Comparison of ENCODE assay signal across 18 cellular contexts in genomic region chr1:8552820-8553397, GRCh38.
DNase-seq lines count a peak whose midpoint lies in the region; ATAC-seq and TF ChIP-seq lines count a peak whose summit lies in the region.
"Had no signal": no experiment of that assay in that cellular context is flagged by ENCODE, and none has a peak within 500 bp of the region (broad histone marks: within the 10 kb centered on the region; RNA-seq: fewer than 3 reads in every experiment).

No MANE protein-coding gene starts in this region.

- H3K4me1 ChIP-seq in H9 (ENCODE audit: insufficient read depth, low read length) (no peaks in the 10 kb centered on the region; the same call in 1 of the 2 replicates), hepatocyte (ENCODE audit: insufficient read depth) (peaks cover 17% of the 10 kb centered on the region)

- WGBS in H9 (ENCODE audit: extremely low coverage, insufficient read length, low lambda C conversion rate), result no CpG with 5 or more reads among the region's 21 CpGs
- WGBS in hepatocyte (ENCODE audit: low lambda C conversion rate, missing lambda C conversion rate), result 93% methylated on average over 21 of the region's 21 CpGs

- CTCF ChIA-PET in WTC11 (lab: Charles Lee), result interaction anchor here (2.1 kb wide), 1 partner anchor 8 kb away, joined by 14 read pairs; no protein-coding TSS in a partner anchor

- H2BK5ac ChIP-seq in H9 (ENCODE audit: insufficient read length, low read length), result no peak overlapping the region

- no peak overlapping the region for H3K14ac ChIP-seq in H9 (ENCODE audit: insufficient read depth, low read length)

- POLR2A ChIA-PET in WTC11 (lab: Charles Lee), result no interaction called here

- H3K9me3 Mint-ChIP-seq in H9 (no peaks in the 10 kb centered on the region), WTC11 (no peaks in the 10 kb centered on the region)
- no peaks in the 10 kb centered on the region for H3K9me3 Mint-ChIP-seq in stimulated activated memory B cell treated with anti-CD40 and anti-IgM and Interleukin-4, amounts not matched to agents 10 μg/mL and 1 μg/mL and 100 μg/mL, for 72 hours
- H3K9me3 Mint-ChIP-seq: memory B cell; naive thymus-derived CD4-positive, alpha-beta T cell had no signal

- H3K4me2 ChIP-seq in H9 (ENCODE audit: insufficient read depth, insufficient read length, low read length) (no peak overlapping the region), hepatocyte (peak overlapping the region; percentile 41)

- H3K9me2 ChIP-seq in hepatocyte (replicated peaks; ENCODE audit: insufficient read depth), result no peaks in the 10 kb centered on the region

- H2AFZ ChIP-seq in H9 (ENCODE audit: low read length) (no peak overlapping the region), hepatocyte (no peak overlapping the region)

- H3K27me3 Mint-ChIP-seq in H9 (ENCODE audit: low read depth) (no peaks in the 10 kb centered on the region), WTC11 (ENCODE audit: low read depth) (no peaks in the 10 kb centered on the region)
- no peaks in the 10 kb centered on the region for H3K27me3 Mint-ChIP-seq in stimulated activated memory B cell treated with anti-CD40 and anti-IgM and Interleukin-4, amounts not matched to agents 10 μg/mL and 1 μg/mL and 100 μg/mL, for 72 hours
- H3K27me3 Mint-ChIP-seq: memory B cell; naive thymus-derived CD4-positive, alpha-beta T cell had no signal

- no peak overlapping the region for H3K23ac ChIP-seq in H9 (ENCODE audit: insufficient read length, low read depth, low read length)

- H3K9ac ChIP-seq in H9 (ENCODE audit: extremely low read depth, insufficient read length, low read length), result no peak overlapping the region

- peaks cover 4% of the 10 kb centered on the region; the same call in 1 of the 2 replicates for H3K79me2 ChIP-seq in H9 (ENCODE audit: insufficient read depth, low read length)
- H3K79me2 ChIP-seq in hepatocyte, result peaks cover 59% of the 10 kb centered on the region

- H4K20me1 ChIP-seq in H9 (ENCODE audit: control insufficient read depth, insufficient read depth, insufficient read length) (peaks cover 6% of the 10 kb centered on the region), hepatocyte (ENCODE audit: insufficient read depth, poor library complexity, severe bottlenecking) (no peaks in the 10 kb centered on the region)

- H3K4me3 Mint-ChIP-seq in H9 (no peak overlapping the region), WTC11 (no peak overlapping the region)
- H3K4me3 Mint-ChIP-seq in stimulated activated memory B cell treated with anti-CD40 and anti-IgM and Interleukin-4, amounts not matched to agents 10 μg/mL and 1 μg/mL and 100 μg/mL, for 72 hours, result no peak overlapping the region
- H3K4me3 Mint-ChIP-seq: memory B cell had no signal

- no peak for DNase-seq in H9
- DNase-seq in WTC11 (ENCODE audit: low spot score), result no peak
- no peak for DNase-seq in hepatocyte (ENCODE audit: low spot score)
- DNase-seq in occipital lobe (lab: John Stamatoyannopoulos, UW), result no peak
- no peak for DNase-seq in NCI-H187 treated with DMSO at 0.1 percent for 48 hours (lab: John Stamatoyannopoulos, UW)
- DNase-seq: activated CD4-positive, alpha-beta T cell treated with anti-CD3 and anti-CD28 coated beads for 48 hours; activated effector memory CD4-positive, alpha-beta T cell treated with anti-CD3 and anti-CD28 coated beads, Interleukin-2, amount 50 U/mL, for 16 hours; gastrocnemius medialis; NCI-H1694; NCI-H748 treated with DMSO at 0.1 percent for 48 hours; SHP77; stimulated activated CD4-positive, alpha-beta T cell treated with anti-CD3 and anti-CD28 coated beads, Interleukin-2, amount 100 ng/mL, for 24 hours; stimulated activated naive CD8-positive, alpha-beta T cell treated with anti-CD3 and anti-CD28 coated beads, Interleukin-15, Interleukin-2, amounts not matched to agents 100 U/mL and 50 U/mL, for 24 hours had no signal

- H3K4me3 ChIP-seq in hepatocyte, result no peak overlapping the region
- H3K4me3 ChIP-seq: gastrocnemius medialis, tibial nerve had no signal

- no peak overlapping the region for H3T11ph ChIP-seq in H9 (ENCODE audit: low read length)

- H2BK12ac ChIP-seq in H9 (ENCODE audit: insufficient read length, low read depth, low read length), result no peak overlapping the region

- no peaks in the 10 kb centered on the region for H3K36me3 ChIP-seq in hepatocyte (replicated peaks; ENCODE audit: insufficient read depth, low read depth)
- H3K36me3 ChIP-seq: gastrocnemius medialis had no signal

- H3K27me3 ChIP-seq in H9 (ENCODE audit: insufficient read depth, low read length), result no peaks in the 10 kb centered on the region
- no peaks in the 10 kb centered on the region for H3K27me3 ChIP-seq in hepatocyte
- H3K27me3 ChIP-seq: gastrocnemius medialis, tibial nerve had no signal

- peak overlapping the region in 2 of 3 experiments; percentile 56 to 61; a peak in 5 of 7 replicates for H3K27ac Mint-ChIP-seq in H9
- peak overlapping the region; percentile 79 for H3K27ac Mint-ChIP-seq in WTC11
- peak overlapping the region; percentile 63 for H3K27ac Mint-ChIP-seq in stimulated activated memory B cell treated with anti-CD40 and anti-IgM and Interleukin-4, amounts not matched to agents 10 μg/mL and 1 μg/mL and 100 μg/mL, for 72 hours
- H3K27ac Mint-ChIP-seq: memory B cell had no signal

- no peak overlapping the region for H2BK120ac ChIP-seq in H9 (ENCODE audit: low read depth, low read length, poor library complexity, severe bottlenecking)

- no peak overlapping the region for H3K56ac ChIP-seq in H9 (ENCODE audit: insufficient read length, low read depth, low read length)

- peaks cover 23 to 43% (median 31%) of the 10 kb centered on the region in 3 experiments; a peak in 6 of 7 replicates for H3K36me3 Mint-ChIP-seq in H9 (ENCODE audit: insufficient read depth in 1 of 3, low read depth in 3 of 3)
- H3K36me3 Mint-ChIP-seq in WTC11, result peaks cover 32% of the 10 kb centered on the region
- H3K36me3 Mint-ChIP-seq in stimulated activated memory B cell treated with anti-CD40 and anti-IgM and Interleukin-4, amounts not matched to agents 10 μg/mL and 1 μg/mL and 100 μg/mL, for 72 hours, result peaks cover 58% of the 10 kb centered on the region

- no peak overlapping the region for H4K5ac ChIP-seq in H9 (ENCODE audit: insufficient read length, low read depth, low read length)

- H3K4me1 Mint-ChIP-seq in H9 (peaks cover 14 to 24% of the 10 kb centered on the region in 2 experiments), WTC11 (peaks cover 14% of the 10 kb centered on the region)
- H3K4me1 Mint-ChIP-seq in stimulated activated memory B cell treated with anti-CD40 and anti-IgM and Interleukin-4, amounts not matched to agents 10 μg/mL and 1 μg/mL and 100 μg/mL, for 72 hours, result peaks cover 35% of the 10 kb centered on the region

- H3K79me1 ChIP-seq in H9 (ENCODE audit: insufficient read depth, low read depth, low read length, poor library complexity, severe bottlenecking), result no peaks in the 10 kb centered on the region

- H3K23me2 ChIP-seq in H9 (ENCODE audit: insufficient read length, low read depth, low read length, poor library complexity, severe bottlenecking), result no peaks in the 10 kb centered on the region

- TF ChIP-seq CTCF in H9 (conservative IDR thresholded peaks at IDR 0.05), result no peak
- TF ChIP-seq CTCF in WTC11 (IDR thresholded peaks at IDR 0.05), result no peak
- no peak for TF ChIP-seq CTCF in hepatocyte (IDR thresholded peaks at IDR 0.05; ENCODE audit: poor library complexity)

- H3K9me3 ChIP-seq in H9 (ENCODE audit: control insufficient read depth, low read depth, low read length), result no peaks in the 10 kb centered on the region
- no peaks in the 10 kb centered on the region for H3K9me3 ChIP-seq in hepatocyte (ENCODE audit: low read depth)
- H3K9me3 ChIP-seq: gastrocnemius medialis, tibial nerve had no signal

- H4K91ac ChIP-seq in H9 (ENCODE audit: insufficient read length, low read depth, low read length), result no peak overlapping the region

- no peak overlapping the region for H2BK20ac ChIP-seq in H9 (ENCODE audit: low read depth, low read length, poor library complexity, severe bottlenecking)

- H3K27ac ChIP-seq in H9 (ENCODE audit: insufficient read length, low read depth, low read length) (no peak overlapping the region), hepatocyte (peak overlapping the region; percentile 78)
- H3K27ac ChIP-seq: gastrocnemius medialis, tibial nerve had no signal

- ATAC-seq in WTC11, result no peak
- no peak for ATAC-seq in stimulated activated memory B cell treated with anti-CD40 and anti-IgM and Interleukin-4, amounts not matched to agents 10 μg/mL and 1 μg/mL and 100 μg/mL, for 72 hours
- no peak for ATAC-seq in HG02610 (IDR thresholded peaks at IDR 0.05; ENCODE audit: unreplicated experiment)
- ATAC-seq: gastrocnemius medialis; stimulated activated naive CD8-positive, alpha-beta T cell treated with anti-CD3 and anti-CD28 coated beads, Interleukin-15, Interleukin-2, amounts not matched to agents 100 U/mL and 50 U/mL, for 24 hours had no signal

- H3K4ac ChIP-seq in H9 (ENCODE audit: low read depth, low read length), result no peak overlapping the region

- H4K8ac ChIP-seq in H9 (replicated peaks; ENCODE audit: insufficient read length, low read depth, low read length), result no peak overlapping the region

- no peak overlapping the region for H2BK15ac ChIP-seq in H9 (ENCODE audit: low read depth, low read length)

- no peak overlapping the region for H3K18ac ChIP-seq in H9 (ENCODE audit: insufficient read length, low read depth, low read length)

- H2AK5ac ChIP-seq in H9 (ENCODE audit: insufficient read length, low read length), result no peak overlapping the region

TF ChIP-seq in WTC11, 78 proteins besides CTCF, POLR2A, EP300 and RAD21:
- TF ChIP-seq NFE2L1 (CRISPR knock-in tag; IDR thresholded peaks at IDR 0.05) (peak; percentile 46; the same call in 1 of the 2 replicates), SP1 (CRISPR knock-in tag; conservative IDR thresholded peaks at IDR 0.05) (no peak), ZNF425 (CRISPR knock-in tag; conservative IDR thresholded peaks at IDR 0.05) (no peak), GRHL2 (CRISPR knock-in tag; IDR thresholded peaks at IDR 0.05; ENCODE audit: insufficient replicate concordance, severe bottlenecking) (no peak), FOXP1 (CRISPR knock-in tag; IDR thresholded peaks at IDR 0.05; ENCODE audit: borderline replicate concordance) (peak; percentile 56; the same call in 1 of the 2 replicates)
TF ChIP-seq in WTC11: peak in this region for 2.
